Comparison of ENCODE assay signal across 8 cellular contexts in genomic region chr19:45443462-45444317, GRCh38.
DNase-seq lines count a peak whose midpoint lies in the region; TF ChIP-seq lines count a peak whose summit lies in the region.

No MANE protein-coding gene starts in this region.

- peaks cover 53% of the 10 kb centered on the region for H3K4me1 Mint-ChIP-seq in dendritic cell treated with granulocyte-macrophage colony-stimulating factor and Interleukin-4, amounts not matched to agents 40 ng/mL and 50 ng/mL, for 4 days (ENCODE audit: low read depth)

- H3K27ac Mint-ChIP-seq in dendritic cell treated with granulocyte-macrophage colony-stimulating factor and Interleukin-4, amounts not matched to agents 40 ng/mL and 50 ng/mL, for 4 days, result peak overlapping the region; percentile 87

- peaks cover 8% of the 10 kb centered on the region for H3K27me3 Mint-ChIP-seq in dendritic cell treated with granulocyte-macrophage colony-stimulating factor and Interleukin-4, amounts not matched to agents 40 ng/mL and 50 ng/mL, for 4 days

- peak overlapping the region; percentile 65 for H3K4me3 Mint-ChIP-seq in dendritic cell treated with granulocyte-macrophage colony-stimulating factor and Interleukin-4, amounts not matched to agents 40 ng/mL and 50 ng/mL, for 4 days

- no peaks in the 10 kb centered on the region for H3K36me3 Mint-ChIP-seq in dendritic cell treated with granulocyte-macrophage colony-stimulating factor and Interleukin-4, amounts not matched to agents 40 ng/mL and 50 ng/mL, for 4 days (ENCODE audit: low read depth)

- DNase-seq in NOMO-1 treated with DMSO at 0.1 percent for 48 hours (lab: John Stamatoyannopoulos, UW; ENCODE audit: unreplicated experiment) (peak; percentile 29), NOMO-1 treated with dmso at 0.1 percent for 144 hours (lab: John Stamatoyannopoulos, UW; ENCODE audit: unreplicated experiment) (no peak), NCI-H1048 (lab: John Stamatoyannopoulos, UW) (peak; percentile 83), kidney glomerular epithelial cell (lab: John Stamatoyannopoulos, UW) (peak; percentile 83), middle frontal gyrus (ENCODE audit: extremely low spot score, low spot score) (no peak)
- peak; percentile 40 to 66 (median 41) for DNase-seq in stimulated activated CD4-positive, alpha-beta T cell treated with anti-CD3 and anti-CD28 coated beads, Interleukin-12 subunit alpha, Interleukin-12 subunit beta, amount 100 ng/mL, for 48 hours (ENCODE audit: low read depth in 2 of 3, low spot score in 1 of 3)

- intact Hi-C loops in dendritic cell treated with granulocyte-macrophage colony-stimulating factor and Interleukin-4, amounts not matched to agents 40 ng/mL and 50 ng/mL, for 4 days (cut with micrococcal nuclease), result loop anchor here (2.0 kb wide), 2 partner anchors 13 to 25 kb away; no protein-coding TSS in a partner anchor

- TF ChIP-seq CTCF in WI38 (IDR thresholded peaks at IDR 0.05; ENCODE audit: low read depth, low read length), result no peak

- H3K4me3 ChIP-seq in WI38 (ENCODE audit: low read depth, low read length), result peak overlapping the region; percentile 53

- no peaks in the 10 kb centered on the region for H3K9me3 Mint-ChIP-seq in dendritic cell treated with granulocyte-macrophage colony-stimulating factor and Interleukin-4, amounts not matched to agents 40 ng/mL and 50 ng/mL, for 4 days

Comparison
In these comparisons a context has a peak if more than half of its experiments do, and no peak if none do; other contexts are left out.
1. DNase-seq: peak in NOMO-1 treated with DMSO at 0.1 percent for 48 hours (single experiment), NCI-H1048 (single experiment), kidney glomerular epithelial cell (single experiment) and stimulated activated CD4-positive, alpha-beta T cell treated with anti-CD3 and anti-CD28 coated beads, Interleukin-12 subunit alpha, Interleukin-12 subunit beta, amount 100 ng/mL, for 48 hours (3 of 3); none in NOMO-1 treated with dmso at 0.1 percent for 144 hours (single experiment) and middle frontal gyrus (single experiment).